Comparison of ENCODE assay signal across 1 cellular context in genomic region chr18:45626330-45627203, GRCh38.
TF ChIP-seq lines count a peak whose summit lies in the region.

No MANE protein-coding gene starts in this region.

TF ChIP-seq in GM23338, 12 proteins besides CTCF, POLR2A, EP300 and RAD21 (continued from another document):
- no peak for TF ChIP-seq REST (IDR thresholded peaks at IDR 0.05; ENCODE audit: unreplicated experiment)
